1 cellular context compared by ENCODE assay signal in the genomic region with DNA sequence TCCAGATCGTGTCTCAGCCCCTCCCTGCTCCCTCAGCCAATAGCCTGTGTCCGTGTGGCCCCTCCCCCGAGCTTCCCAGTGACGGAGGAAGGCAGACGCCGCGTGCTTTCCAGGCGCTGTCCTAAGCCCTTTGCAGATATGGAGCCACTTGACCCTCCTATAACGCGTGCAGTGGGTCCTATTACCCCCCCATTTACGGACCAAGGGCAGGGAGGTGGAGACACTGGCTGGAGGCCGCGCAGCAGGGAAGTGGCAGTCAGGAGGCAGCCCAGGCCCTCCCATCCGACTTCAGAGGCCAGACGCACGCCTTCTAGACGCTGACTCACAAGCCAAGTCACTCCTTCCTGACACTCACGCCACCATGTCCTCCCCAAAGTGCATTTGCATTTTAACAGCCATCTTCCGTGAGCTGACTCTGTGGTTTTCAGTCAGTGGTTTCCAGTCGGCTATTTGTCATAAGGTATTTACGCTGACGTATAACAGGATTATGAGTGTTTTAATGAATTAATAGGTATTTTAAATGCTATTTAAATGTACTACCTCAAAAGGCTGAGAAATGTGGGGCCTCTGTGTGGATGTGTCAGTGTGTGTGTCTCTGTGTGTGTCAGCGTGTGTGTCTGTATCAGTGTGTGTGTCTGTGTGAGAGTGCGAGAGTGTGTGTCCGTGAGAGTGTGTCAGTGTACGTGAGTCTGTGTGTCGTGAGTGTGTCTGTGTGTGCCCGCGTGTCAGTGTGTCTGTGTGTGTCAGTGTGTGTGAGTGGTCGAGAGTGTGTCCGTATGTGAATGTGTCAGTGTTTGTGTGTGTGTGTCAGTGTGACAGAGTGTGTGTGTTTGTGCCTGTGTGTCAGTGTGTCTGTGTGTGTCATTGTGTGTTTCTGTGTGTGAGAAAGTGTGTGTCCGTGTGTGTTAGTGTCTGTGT.
TF ChIP-seq lines count a peak whose summit lies in the region.

No MANE protein-coding gene starts in this region.

TF ChIP-seq in HEK293, 187 proteins besides CTCF, POLR2A, EP300 and RAD21 (continued from another document and continues in another):
- TF ChIP-seq MEIS1 (CRISPR knock-in tag; IDR thresholded peaks at IDR 0.05; ENCODE audit: borderline replicate concordance) (no peak), ZNF830 (tag by site-specific recombination; IDR thresholded peaks at IDR 0.05; ENCODE audit: low read depth) (no peak), ZNF791 (tag by site-specific recombination; IDR thresholded peaks at IDR 0.05) (no peak; the same call in 1 of the 2 replicates), ZNF530 (tag by site-specific recombination; IDR thresholded peaks at IDR 0.05; ENCODE audit: low read depth) (no peak), KLF1 (tag by site-specific recombination; IDR thresholded peaks at IDR 0.05) (peak; percentile 93), ZNF544 (tag by site-specific recombination; IDR thresholded peaks at IDR 0.05) (no peak), ZNF138 (tag by site-specific recombination; IDR thresholded peaks at IDR 0.05; ENCODE audit: borderline replicate concordance) (no peak), ZNF785 (tag by site-specific recombination; IDR thresholded peaks at IDR 0.05) (peak; percentile 24; the same call in 1 of the 2 replicates), HOXD13 (CRISPR knock-in tag; IDR thresholded peaks at IDR 0.05; ENCODE audit: borderline replicate concordance) (no peak), ZBTB7A (tag by site-specific recombination; IDR thresholded peaks at IDR 0.05; ENCODE audit: low read depth) (no peak; the same call in 1 of the 2 replicates), KLF8 (tag by site-specific recombination; IDR thresholded peaks at IDR 0.05) (peak; percentile 94), ZNF623 (tag by site-specific recombination; IDR thresholded peaks at IDR 0.05) (no peak), ZIC2 (tag by site-specific recombination; IDR thresholded peaks at IDR 0.05) (peak; percentile 89), ZNF768 (tag by site-specific recombination; IDR thresholded peaks at IDR 0.05) (no peak), ZNF777 (tag by site-specific recombination; IDR thresholded peaks at IDR 0.05; ENCODE audit: borderline replicate concordance) (no peak), ZNF10 (tag by site-specific recombination; IDR thresholded peaks at IDR 0.05) (0 out of 2 replicates have a peak, but pooled peaks have one; percentile 11), SP3 (tag by site-specific recombination; IDR thresholded peaks at IDR 0.05) (peak; percentile 94), OVOL3 (tag by site-specific recombination; IDR thresholded peaks at IDR 0.05) (no peak), REPIN1 (tag by site-specific recombination; IDR thresholded peaks at IDR 0.05; ENCODE audit: low read depth) (no peak), ZNF423 (tag by site-specific recombination; IDR thresholded peaks at IDR 0.05) (peak; percentile 83), ZNF701 (tag by site-specific recombination; IDR thresholded peaks at IDR 0.05) (no peak), ZNF621 (tag by site-specific recombination; IDR thresholded peaks at IDR 0.05) (no peak), ZNF114 (tag by site-specific recombination; IDR thresholded peaks at IDR 0.05) (no peak), ZNF19 (tag by site-specific recombination; IDR thresholded peaks at IDR 0.05; ENCODE audit: low read depth) (no peak), ZBTB17 (tag by site-specific recombination; IDR thresholded peaks at IDR 0.05) (peak; percentile 90), SETDB1 (IDR thresholded peaks at IDR 0.05; ENCODE audit: insufficient read length, low read length) (peak; percentile 68), YY1 (tag by site-specific recombination; IDR thresholded peaks at IDR 0.05) (peak; percentile 68; the same call in 1 of the 2 replicates), GLIS1 (tag by site-specific recombination; IDR thresholded peaks at IDR 0.05) (peak; percentile 96), MZF1 (tag by site-specific recombination; IDR thresholded peaks at IDR 0.05; ENCODE audit: borderline replicate concordance) (peak; percentile 45; the same call in 1 of the 2 replicates)
- TF ChIP-seq, protein P1, sequence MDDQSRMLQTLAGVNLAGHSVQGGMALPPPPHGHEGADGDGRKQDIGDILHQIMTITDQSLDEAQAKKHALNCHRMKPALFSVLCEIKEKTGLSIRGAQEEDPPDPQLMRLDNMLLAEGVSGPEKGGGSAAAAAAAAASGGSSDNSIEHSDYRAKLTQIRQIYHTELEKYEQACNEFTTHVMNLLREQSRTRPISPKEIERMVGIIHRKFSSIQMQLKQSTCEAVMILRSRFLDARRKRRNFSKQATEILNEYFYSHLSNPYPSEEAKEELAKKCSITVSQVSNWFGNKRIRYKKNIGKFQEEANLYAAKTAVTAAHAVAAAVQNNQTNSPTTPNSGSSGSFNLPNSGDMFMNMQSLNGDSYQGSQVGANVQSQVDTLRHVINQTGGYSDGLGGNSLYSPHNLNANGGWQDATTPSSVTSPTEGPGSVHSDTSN (CRISPR knock-in tag; IDR thresholded peaks at IDR 0.05) = 0 out of 2 replicates have a peak, but pooled peaks have one; percentile 20
- TF ChIP-seq, protein P2, sequence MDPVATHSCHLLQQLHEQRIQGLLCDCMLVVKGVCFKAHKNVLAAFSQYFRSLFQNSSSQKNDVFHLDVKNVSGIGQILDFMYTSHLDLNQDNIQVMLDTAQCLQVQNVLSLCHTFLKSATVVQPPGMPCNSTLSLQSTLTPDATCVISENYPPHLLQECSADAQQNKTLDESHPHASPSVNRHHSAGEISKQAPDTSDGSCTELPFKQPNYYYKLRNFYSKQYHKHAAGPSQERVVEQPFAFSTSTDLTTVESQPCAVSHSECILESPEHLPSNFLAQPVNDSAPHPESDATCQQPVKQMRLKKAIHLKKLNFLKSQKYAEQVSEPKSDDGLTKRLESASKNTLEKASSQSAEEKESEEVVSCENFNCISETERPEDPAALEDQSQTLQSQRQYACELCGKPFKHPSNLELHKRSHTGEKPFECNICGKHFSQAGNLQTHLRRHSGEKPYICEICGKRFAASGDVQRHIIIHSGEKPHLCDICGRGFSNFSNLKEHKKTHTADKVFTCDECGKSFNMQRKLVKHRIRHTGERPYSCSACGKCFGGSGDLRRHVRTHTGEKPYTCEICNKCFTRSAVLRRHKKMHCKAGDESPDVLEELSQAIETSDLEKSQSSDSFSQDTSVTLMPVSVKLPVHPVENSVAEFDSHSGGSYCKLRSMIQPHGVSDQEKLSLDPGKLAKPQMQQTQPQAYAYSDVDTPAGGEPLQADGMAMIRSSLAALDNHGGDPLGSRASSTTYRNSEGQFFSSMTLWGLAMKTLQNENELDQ (tag by site-specific recombination; IDR thresholded peaks at IDR 0.05; ENCODE audit: low read depth) = no peak
- TF ChIP-seq, protein P3, sequence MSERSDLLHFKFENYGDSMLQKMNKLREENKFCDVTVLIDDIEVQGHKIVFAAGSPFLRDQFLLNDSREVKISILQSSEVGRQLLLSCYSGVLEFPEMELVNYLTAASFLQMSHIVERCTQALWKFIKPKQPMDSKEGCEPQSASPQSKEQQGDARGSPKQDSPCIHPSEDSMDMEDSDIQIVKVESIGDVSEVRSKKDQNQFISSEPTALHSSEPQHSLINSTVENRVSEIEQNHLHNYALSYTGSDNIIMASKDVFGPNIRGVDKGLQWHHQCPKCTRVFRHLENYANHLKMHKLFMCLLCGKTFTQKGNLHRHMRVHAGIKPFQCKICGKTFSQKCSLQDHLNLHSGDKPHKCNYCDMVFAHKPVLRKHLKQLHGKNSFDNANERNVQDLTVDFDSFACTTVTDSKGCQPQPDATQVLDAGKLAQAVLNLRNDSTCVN (tag by site-specific recombination; optimal IDR thresholded peaks at IDR 0.05) = peak; percentile 61
- TF ChIP-seq, protein P4, sequence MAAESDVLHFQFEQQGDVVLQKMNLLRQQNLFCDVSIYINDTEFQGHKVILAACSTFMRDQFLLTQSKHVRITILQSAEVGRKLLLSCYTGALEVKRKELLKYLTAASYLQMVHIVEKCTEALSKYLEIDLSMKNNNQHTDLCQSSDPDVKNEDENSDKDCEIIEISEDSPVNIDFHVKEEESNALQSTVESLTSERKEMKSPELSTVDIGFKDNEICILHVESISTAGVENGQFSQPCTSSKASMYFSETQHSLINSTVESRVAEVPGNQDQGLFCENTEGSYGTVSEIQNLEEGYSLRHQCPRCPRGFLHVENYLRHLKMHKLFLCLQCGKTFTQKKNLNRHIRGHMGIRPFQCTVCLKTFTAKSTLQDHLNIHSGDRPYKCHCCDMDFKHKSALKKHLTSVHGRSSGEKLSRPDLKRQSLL (tag by site-specific recombination; IDR thresholded peaks at IDR 0.05) = peak; percentile 99
- TF ChIP-seq, protein P5, sequence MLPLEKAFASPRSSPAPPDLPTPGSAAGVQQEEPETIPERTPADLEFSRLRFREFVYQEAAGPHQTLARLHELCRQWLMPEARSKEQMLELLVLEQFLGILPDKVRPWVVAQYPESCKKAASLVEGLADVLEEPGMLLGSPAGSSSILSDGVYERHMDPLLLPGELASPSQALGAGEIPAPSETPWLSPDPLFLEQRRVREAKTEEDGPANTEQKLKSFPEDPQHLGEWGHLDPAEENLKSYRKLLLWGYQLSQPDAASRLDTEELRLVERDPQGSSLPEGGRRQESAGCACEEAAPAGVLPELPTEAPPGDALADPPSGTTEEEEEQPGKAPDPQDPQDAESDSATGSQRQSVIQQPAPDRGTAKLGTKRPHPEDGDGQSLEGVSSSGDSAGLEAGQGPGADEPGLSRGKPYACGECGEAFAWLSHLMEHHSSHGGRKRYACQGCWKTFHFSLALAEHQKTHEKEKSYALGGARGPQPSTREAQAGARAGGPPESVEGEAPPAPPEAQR (tag by site-specific recombination; IDR thresholded peaks at IDR 0.05) = no peak
- TF ChIP-seq, protein P6, sequence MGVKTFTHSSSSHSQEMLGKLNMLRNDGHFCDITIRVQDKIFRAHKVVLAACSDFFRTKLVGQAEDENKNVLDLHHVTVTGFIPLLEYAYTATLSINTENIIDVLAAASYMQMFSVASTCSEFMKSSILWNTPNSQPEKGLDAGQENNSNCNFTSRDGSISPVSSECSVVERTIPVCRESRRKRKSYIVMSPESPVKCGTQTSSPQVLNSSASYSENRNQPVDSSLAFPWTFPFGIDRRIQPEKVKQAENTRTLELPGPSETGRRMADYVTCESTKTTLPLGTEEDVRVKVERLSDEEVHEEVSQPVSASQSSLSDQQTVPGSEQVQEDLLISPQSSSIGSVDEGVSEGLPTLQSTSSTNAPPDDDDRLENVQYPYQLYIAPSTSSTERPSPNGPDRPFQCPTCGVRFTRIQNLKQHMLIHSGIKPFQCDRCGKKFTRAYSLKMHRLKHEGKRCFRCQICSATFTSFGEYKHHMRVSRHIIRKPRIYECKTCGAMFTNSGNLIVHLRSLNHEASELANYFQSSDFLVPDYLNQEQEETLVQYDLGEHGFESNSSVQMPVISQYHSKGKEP (tag by site-specific recombination; IDR thresholded peaks at IDR 0.05) = no peak; the same call in 1 of the 2 replicates
- TF ChIP-seq, protein P7, sequence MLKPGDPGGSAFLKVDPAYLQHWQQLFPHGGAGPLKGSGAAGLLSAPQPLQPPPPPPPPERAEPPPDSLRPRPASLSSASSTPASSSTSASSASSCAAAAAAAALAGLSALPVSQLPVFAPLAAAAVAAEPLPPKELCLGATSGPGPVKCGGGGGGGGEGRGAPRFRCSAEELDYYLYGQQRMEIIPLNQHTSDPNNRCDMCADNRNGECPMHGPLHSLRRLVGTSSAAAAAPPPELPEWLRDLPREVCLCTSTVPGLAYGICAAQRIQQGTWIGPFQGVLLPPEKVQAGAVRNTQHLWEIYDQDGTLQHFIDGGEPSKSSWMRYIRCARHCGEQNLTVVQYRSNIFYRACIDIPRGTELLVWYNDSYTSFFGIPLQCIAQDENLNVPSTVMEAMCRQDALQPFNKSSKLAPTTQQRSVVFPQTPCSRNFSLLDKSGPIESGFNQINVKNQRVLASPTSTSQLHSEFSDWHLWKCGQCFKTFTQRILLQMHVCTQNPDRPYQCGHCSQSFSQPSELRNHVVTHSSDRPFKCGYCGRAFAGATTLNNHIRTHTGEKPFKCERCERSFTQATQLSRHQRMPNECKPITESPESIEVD (tag by site-specific recombination; IDR thresholded peaks at IDR 0.05) = no peak; the same call in 1 of the 2 replicates
- TF ChIP-seq, protein P8, sequence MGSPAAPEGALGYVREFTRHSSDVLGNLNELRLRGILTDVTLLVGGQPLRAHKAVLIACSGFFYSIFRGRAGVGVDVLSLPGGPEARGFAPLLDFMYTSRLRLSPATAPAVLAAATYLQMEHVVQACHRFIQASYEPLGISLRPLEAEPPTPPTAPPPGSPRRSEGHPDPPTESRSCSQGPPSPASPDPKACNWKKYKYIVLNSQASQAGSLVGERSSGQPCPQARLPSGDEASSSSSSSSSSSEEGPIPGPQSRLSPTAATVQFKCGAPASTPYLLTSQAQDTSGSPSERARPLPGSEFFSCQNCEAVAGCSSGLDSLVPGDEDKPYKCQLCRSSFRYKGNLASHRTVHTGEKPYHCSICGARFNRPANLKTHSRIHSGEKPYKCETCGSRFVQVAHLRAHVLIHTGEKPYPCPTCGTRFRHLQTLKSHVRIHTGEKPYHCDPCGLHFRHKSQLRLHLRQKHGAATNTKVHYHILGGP (tag by site-specific recombination; IDR thresholded peaks at IDR 0.05) = no peak
- TF ChIP-seq, protein P9, sequence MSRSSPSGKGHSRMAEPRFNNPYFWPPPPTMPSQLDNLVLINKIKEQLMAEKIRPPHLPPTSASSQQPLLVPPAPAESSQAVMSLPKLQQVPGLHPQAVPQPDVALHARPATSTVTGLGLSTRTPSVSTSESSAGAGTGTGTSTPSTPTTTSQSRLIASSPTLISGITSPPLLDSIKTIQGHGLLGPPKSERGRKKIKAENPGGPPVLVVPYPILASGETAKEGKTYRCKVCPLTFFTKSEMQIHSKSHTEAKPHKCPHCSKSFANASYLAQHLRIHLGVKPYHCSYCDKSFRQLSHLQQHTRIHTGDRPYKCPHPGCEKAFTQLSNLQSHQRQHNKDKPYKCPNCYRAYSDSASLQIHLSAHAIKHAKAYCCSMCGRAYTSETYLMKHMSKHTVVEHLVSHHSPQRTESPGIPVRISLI (tag by site-specific recombination; IDR thresholded peaks at IDR 0.05) = no peak
- TF ChIP-seq, protein P10, sequence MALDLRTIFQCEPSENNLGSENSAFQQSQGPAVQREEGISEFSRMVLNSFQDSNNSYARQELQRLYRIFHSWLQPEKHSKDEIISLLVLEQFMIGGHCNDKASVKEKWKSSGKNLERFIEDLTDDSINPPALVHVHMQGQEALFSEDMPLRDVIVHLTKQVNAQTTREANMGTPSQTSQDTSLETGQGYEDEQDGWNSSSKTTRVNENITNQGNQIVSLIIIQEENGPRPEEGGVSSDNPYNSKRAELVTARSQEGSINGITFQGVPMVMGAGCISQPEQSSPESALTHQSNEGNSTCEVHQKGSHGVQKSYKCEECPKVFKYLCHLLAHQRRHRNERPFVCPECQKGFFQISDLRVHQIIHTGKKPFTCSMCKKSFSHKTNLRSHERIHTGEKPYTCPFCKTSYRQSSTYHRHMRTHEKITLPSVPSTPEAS (tag by site-specific recombination; IDR thresholded peaks at IDR 0.05) = peak; percentile 100
- TF ChIP-seq, protein P11, sequence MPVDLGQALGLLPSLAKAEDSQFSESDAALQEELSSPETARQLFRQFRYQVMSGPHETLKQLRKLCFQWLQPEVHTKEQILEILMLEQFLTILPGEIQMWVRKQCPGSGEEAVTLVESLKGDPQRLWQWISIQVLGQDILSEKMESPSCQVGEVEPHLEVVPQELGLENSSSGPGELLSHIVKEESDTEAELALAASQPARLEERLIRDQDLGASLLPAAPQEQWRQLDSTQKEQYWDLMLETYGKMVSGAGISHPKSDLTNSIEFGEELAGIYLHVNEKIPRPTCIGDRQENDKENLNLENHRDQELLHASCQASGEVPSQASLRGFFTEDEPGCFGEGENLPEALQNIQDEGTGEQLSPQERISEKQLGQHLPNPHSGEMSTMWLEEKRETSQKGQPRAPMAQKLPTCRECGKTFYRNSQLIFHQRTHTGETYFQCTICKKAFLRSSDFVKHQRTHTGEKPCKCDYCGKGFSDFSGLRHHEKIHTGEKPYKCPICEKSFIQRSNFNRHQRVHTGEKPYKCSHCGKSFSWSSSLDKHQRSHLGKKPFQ (tag by site-specific recombination; IDR thresholded peaks at IDR 0.05) = peak; percentile 39; the same call in 1 of the 2 replicates
